In genomic region chr19:3801412-3802096, GRCh38 we compare ENCODE assay signal across 9 cellular contexts. TPM values are rescaled to one million over a fixed set of nuclear protein-coding genes. Genes with fewer than 3 reads are reported as not detected.
A peak's percentile ranks its signal among the peaks of the same experiment; 100 is the strongest.
DNase-seq lines count a peak whose midpoint lies in the region; ATAC-seq and TF ChIP-seq lines count a peak whose summit lies in the region.
"Had no signal": no experiment of that assay in that cellular context is flagged by ENCODE, and none has a peak within 500 bp of the region (broad histone marks: within the 10 kb centered on the region; RNA-seq: fewer than 3 reads in every experiment).

No MANE protein-coding gene starts in this region.

- H3K36me3 Mint-ChIP-seq in activated CD4-positive, alpha-beta T cell treated with anti-CD3 and anti-CD28 coated beads, Interleukin-2, amount 10 ng/mL, durations not matched to agents 7 days and 5 days (ENCODE audit: low read depth), result peaks cover 7% of the 10 kb centered on the region
- H3K36me3 Mint-ChIP-seq in naive B cell, result peaks cover 0 to 6% of the 10 kb centered on the region in 2 donors

- POLR2A ChIA-PET in activated CD4-positive, alpha-beta T cell treated with anti-CD3 and anti-CD28 coated beads, Interleukin-2, amount 10 ng/mL, durations not matched to agents 7 days and 5 days (lab: Charles Lee), result no interaction called here

- H3K27ac ChIP-seq in coronary artery (no peak overlapping the region), suprapubic skin (no peak overlapping the region)

- CTCF ChIA-PET in activated CD4-positive, alpha-beta T cell treated with anti-CD3 and anti-CD28 coated beads, Interleukin-2, amount 10 ng/mL, durations not matched to agents 7 days and 5 days (lab: Charles Lee), result no interaction called here

- peaks cover 4% of the 10 kb centered on the region for H3K9me3 Mint-ChIP-seq in activated CD4-positive, alpha-beta T cell treated with anti-CD3 and anti-CD28 coated beads, Interleukin-2, amount 10 ng/mL, durations not matched to agents 7 days and 5 days
- peaks cover 4 to 6% (median 4%) of the 10 kb centered on the region in 7 donors for H3K9me3 Mint-ChIP-seq in naive B cell

- peaks cover 4% of the 10 kb centered on the region for H3K9me3 ChIP-seq in suprapubic skin

- peak; percentile 76 for DNase-seq in activated CD4-positive, alpha-beta T cell treated with anti-CD3 and anti-CD28 coated beads, Interleukin-2, amount 10 ng/mL, durations not matched to agents 7 days and 5 days
- DNase-seq in coronary artery (ENCODE audit: low spot score) (no peak), naive B cell (peak; percentile 62), suprapubic skin (ENCODE audit: low spot score in 2 of 2) (no peak), OCI-M2 (lab: John Stamatoyannopoulos, UW; ENCODE audit: unreplicated experiment) (no peak)

- H3K4me1 Mint-ChIP-seq in activated CD4-positive, alpha-beta T cell treated with anti-CD3 and anti-CD28 coated beads, Interleukin-2, amount 10 ng/mL, durations not matched to agents 7 days and 5 days, result peaks cover 42% of the 10 kb centered on the region
- H3K4me1 Mint-ChIP-seq in naive B cell, result peaks cover 6 to 13% (median 10%) of the 10 kb centered on the region in 3 donors

- peaks cover 2% of the 10 kb centered on the region for H3K27me3 Mint-ChIP-seq in activated CD4-positive, alpha-beta T cell treated with anti-CD3 and anti-CD28 coated beads, Interleukin-2, amount 10 ng/mL, durations not matched to agents 7 days and 5 days
- peaks cover 0 to 31% (median 12%) of the 10 kb centered on the region in 3 donors for H3K27me3 Mint-ChIP-seq in naive B cell

- TF ChIP-seq RAD21 in Ishikawa (IDR thresholded peaks at IDR 0.05; ENCODE audit: low read depth), result no peak

- peaks cover 48% of the 10 kb centered on the region for H3K27me3 ChIP-seq in suprapubic skin

- no peak for TF ChIP-seq POLR2A in suprapubic skin (IDR thresholded peaks at IDR 0.05)

- peak overlapping the region; percentile 50 for H3K4me3 ChIP-seq in coronary artery
- H3K4me3 ChIP-seq in suprapubic skin, result peak overlapping the region; percentile 39

- H3K36me3 ChIP-seq in suprapubic skin, result no peaks in the 10 kb centered on the region

- peak; percentile 88 to 91 for ATAC-seq in naive B cell (ENCODE audit: low read depth in 2 of 2)
- no peak for ATAC-seq in GM18867 (IDR thresholded peaks at IDR 0.05; ENCODE audit: unreplicated experiment)
- ATAC-seq in HG03565 (IDR thresholded peaks at IDR 0.05; ENCODE audit: unreplicated experiment), result no peak

- peak overlapping the region; percentile 63 for H3K4me3 Mint-ChIP-seq in activated CD4-positive, alpha-beta T cell treated with anti-CD3 and anti-CD28 coated beads, Interleukin-2, amount 10 ng/mL, durations not matched to agents 7 days and 5 days
- H3K4me3 Mint-ChIP-seq in naive B cell, result peak overlapping the region in 7 of 8 donors; percentile 40 to 83 (median 55)

- TF ChIP-seq CTCF in coronary artery (IDR thresholded peaks at IDR 0.05) (no peak), suprapubic skin (IDR thresholded peaks at IDR 0.05) (no peak)

- H3K4me1 ChIP-seq in suprapubic skin, result peaks cover 14% of the 10 kb centered on the region

- 8% methylated on average over 13 of the region's 46 CpGs for WGBS in suprapubic skin

- TF ChIP-seq EP300 in Ishikawa (IDR thresholded peaks at IDR 0.05; ENCODE audit: borderline replicate concordance) (no peak), suprapubic skin (IDR thresholded peaks at IDR 0.05) (no peak)

- no peak overlapping the region for H3K27ac Mint-ChIP-seq in activated CD4-positive, alpha-beta T cell treated with anti-CD3 and anti-CD28 coated beads, Interleukin-2, amount 10 ng/mL, durations not matched to agents 7 days and 5 days
- peak overlapping the region in 3 of 6 donors; percentile 33 to 89 (median 50) for H3K27ac Mint-ChIP-seq in naive B cell

TF ChIP-seq in Ishikawa, 13 proteins besides CTCF, POLR2A, EP300 and RAD21:
- peak; percentile 54; the same call in 1 of the 2 replicates for TF ChIP-seq EGR1 (IDR thresholded peaks at IDR 0.05)
- TF ChIP-seq TCF12 (IDR thresholded peaks at IDR 0.05; ENCODE audit: low read depth), result no peak

RNA-seq across cellular contexts. Expression of gene MATK, which starts 15.4 kb away (rescaled TPM):
- total RNA-seq in activated CD4-positive, alpha-beta T cell treated with anti-CD3 and anti-CD28 coated beads, Interleukin-2, amount 10 ng/mL, durations not matched to agents 7 days and 5 days, result 10 to 100 TPM; 14.8 to 18.3 TPM
- 1 to 10 TPM; 3.2 to 6.7 (median 5.6) TPM for polyA plus RNA-seq in naive B cell (ENCODE audit: low read depth in 6 of 6)
- total RNA-seq in suprapubic skin, result 1 to 10 TPM in 3 of 4 donors, under 1 TPM in 1; 0.57 to 5.4 (median 2.0) TPM

RNA-seq across cellular contexts. Expression of gene RAX2, which starts 29.5 kb away (rescaled TPM):
- total RNA-seq in activated CD4-positive, alpha-beta T cell treated with anti-CD3 and anti-CD28 coated beads, Interleukin-2, amount 10 ng/mL, durations not matched to agents 7 days and 5 days, result not detected
- polyA plus RNA-seq in naive B cell (ENCODE audit: low read depth in 6 of 6), result under 1 TPM in 1 of 6 donors, not detected in 5; 0.20 TPM
- not detected for total RNA-seq in suprapubic skin
- total RNA-seq: renal cortical epithelial cell had no signal

RNA-seq across cellular contexts. Expression of gene MRPL54, which starts 39.1 kb away (rescaled TPM):
- total RNA-seq in activated CD4-positive, alpha-beta T cell treated with anti-CD3 and anti-CD28 coated beads, Interleukin-2, amount 10 ng/mL, durations not matched to agents 7 days and 5 days, result 10 to 100 TPM; 78.4 to 81.3 TPM
- 100 to 1,000 TPM; 113 to 186 (median 131) TPM for polyA plus RNA-seq in naive B cell (ENCODE audit: low read depth in 6 of 6)
- total RNA-seq in suprapubic skin, result 10 to 100 TPM; 41.5 to 92.6 (median 63.7) TPM

RNA-seq across cellular contexts. Expression of gene APBA3, which starts 40.1 kb away (rescaled TPM):
- 10 to 100 TPM; 45.8 to 46.2 TPM for total RNA-seq in activated CD4-positive, alpha-beta T cell treated with anti-CD3 and anti-CD28 coated beads, Interleukin-2, amount 10 ng/mL, durations not matched to agents 7 days and 5 days
- polyA plus RNA-seq in naive B cell (ENCODE audit: low read depth in 6 of 6), result 10 to 100 TPM; 28.8 to 51.6 (median 35.3) TPM
- 10 to 100 TPM; 19.8 to 55.0 (median 25.8) TPM for total RNA-seq in suprapubic skin

Comparison
In these comparisons a context has a peak if more than half of its experiments do, and no peak if none do; other contexts are left out.
1. DNase-seq: peak in activated CD4-positive, alpha-beta T cell treated with anti-CD3 and anti-CD28 coated beads, Interleukin-2, amount 10 ng/mL, durations not matched to agents 7 days and 5 days (single experiment) and naive B cell (single experiment); none in coronary artery (single experiment), suprapubic skin (0 of 2) and OCI-M2 (single experiment).
2. ATAC-seq: peak in naive B cell (2 of 2); none in GM18867 (single experiment) and HG03565 (single experiment).